In the genomic region with DNA sequence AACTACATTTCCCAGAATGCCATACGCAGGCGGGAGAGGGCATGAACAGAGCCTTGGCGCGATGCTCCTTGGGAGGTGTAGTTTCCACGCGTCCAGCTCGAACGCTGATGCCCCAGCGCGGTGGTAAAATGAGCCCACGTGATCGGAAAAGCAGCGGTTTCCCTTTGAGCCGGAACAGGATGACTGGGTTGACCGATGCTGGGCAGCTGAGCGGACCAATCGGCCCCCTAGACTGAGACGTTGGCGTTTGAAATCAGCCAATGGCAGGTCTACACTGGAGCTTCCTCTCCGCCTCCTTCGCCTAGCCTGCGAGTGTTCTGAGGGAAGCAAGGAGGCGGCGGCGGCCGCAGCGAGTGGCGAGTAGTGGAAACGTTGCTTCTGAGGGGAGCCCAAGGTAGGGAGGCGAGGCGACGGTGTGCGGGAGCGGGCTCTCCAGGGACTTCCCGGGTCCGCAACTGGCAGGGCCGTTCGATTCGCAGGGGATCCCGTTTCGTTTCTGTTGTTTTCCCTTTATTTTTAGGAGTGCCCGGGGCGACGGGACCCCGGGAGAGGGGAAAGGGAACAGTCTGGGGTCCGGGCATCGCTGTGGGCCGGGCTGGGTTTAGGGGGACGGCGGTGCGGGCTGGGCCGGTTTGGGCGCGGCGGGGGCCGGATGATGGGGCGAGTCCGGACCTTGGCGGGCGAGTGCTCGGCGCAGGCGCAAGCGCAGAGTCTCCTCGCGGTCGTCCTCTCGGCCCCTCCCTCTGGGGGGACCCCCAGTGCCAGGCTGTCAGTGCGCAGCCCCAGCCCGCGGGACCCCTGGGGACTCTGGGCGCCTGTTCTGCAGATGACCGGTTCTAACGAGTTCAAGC, we compare ENCODE assay signal across 1 cellular context.
TF ChIP-seq lines count a peak whose summit lies in the region.

A gene with protein sequence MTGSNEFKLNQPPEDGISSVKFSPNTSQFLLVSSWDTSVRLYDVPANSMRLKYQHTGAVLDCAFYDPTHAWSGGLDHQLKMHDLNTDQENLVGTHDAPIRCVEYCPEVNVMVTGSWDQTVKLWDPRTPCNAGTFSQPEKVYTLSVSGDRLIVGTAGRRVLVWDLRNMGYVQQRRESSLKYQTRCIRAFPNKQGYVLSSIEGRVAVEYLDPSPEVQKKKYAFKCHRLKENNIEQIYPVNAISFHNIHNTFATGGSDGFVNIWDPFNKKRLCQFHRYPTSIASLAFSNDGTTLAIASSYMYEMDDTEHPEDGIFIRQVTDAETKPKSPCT (plus strand): TSS at position 311 of the 851 bp plus-strand sequence. CDS start 516 bp downstream, at position 827.

TF ChIP-seq in K562, 482 proteins besides CTCF, POLR2A, EP300 and RAD21 (continued from another document and continues in another):
- TF ChIP-seq, protein P1, sequence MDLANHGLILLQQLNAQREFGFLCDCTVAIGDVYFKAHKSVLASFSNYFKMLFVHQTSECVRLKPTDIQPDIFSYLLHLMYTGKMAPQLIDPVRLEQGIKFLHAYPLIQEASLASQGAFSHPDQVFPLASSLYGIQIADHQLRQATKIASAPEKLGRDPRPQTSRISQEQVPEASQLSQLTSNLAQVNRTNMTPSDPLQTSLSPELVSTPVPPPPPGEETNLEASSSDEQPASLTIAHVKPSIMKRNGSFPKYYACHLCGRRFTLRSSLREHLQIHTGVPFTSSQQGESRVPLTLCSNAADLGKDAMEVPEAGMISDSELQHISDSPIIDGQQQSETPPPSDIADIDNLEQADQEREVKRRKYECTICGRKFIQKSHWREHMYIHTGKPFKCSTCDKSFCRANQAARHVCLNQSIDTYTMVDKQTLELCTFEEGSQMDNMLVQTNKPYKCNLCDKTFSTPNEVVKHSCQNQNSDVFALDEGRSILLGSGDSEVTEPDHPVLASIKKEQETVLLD (IDR thresholded peaks at IDR 0.05): 0 out of 2 replicates have a peak, but pooled peaks have one; percentile 28
- TF ChIP-seq BMI1 (IDR thresholded peaks at IDR 0.05; ENCODE audit: low read length) (no peak), POLR2AphosphoS2 (IDR thresholded peaks at IDR 0.05; ENCODE audit: low read length) (no peak), KDM4B (IDR thresholded peaks at IDR 0.05; ENCODE audit: borderline replicate concordance in 2 of 2, low read depth in 1 of 2) (peak in 1 of 2 experiments; percentile 51; a peak in 1 of 4 replicates), GTF2E2 (tag; IDR thresholded peaks at IDR 0.05) (no peak), NR2C1 (IDR thresholded peaks at IDR 0.05) (peak; percentile 97), NR2C1 (tag; IDR thresholded peaks at IDR 0.05) (peak; percentile 98), HDAC2 (IDR thresholded peaks at IDR 0.05) (no peak), KDM2B (CRISPR knock-in tag; IDR thresholded peaks at IDR 0.05) (no peak), ZNF140 (CRISPR knock-in tag; IDR thresholded peaks at IDR 0.05) (no peak), ZNF707 (CRISPR knock-in tag; conservative IDR thresholded peaks at IDR 0.05) (no peak), ZNF232 (CRISPR knock-in tag; IDR thresholded peaks at IDR 0.05) (no peak), KHSRP (IDR thresholded peaks at IDR 0.05) (no peak), ETV1 (tag; conservative IDR thresholded peaks at IDR 0.05; ENCODE audit: low read depth) (0 out of 2 replicates have a peak, but pooled peaks have one; percentile 21), ESRRA (IDR thresholded peaks at IDR 0.05; ENCODE audit: borderline replicate concordance, low read depth) (peak; percentile 46; the same call in 1 of the 2 replicates), COPS2 (conservative IDR thresholded peaks at IDR 0.05) (no peak), SP2 (IDR thresholded peaks at IDR 0.05; ENCODE audit: extremely low read depth, low read depth, low read length, poor library complexity, severe bottlenecking) (peak; percentile 62), ZNF780A (CRISPR knock-in tag; IDR thresholded peaks at IDR 0.05) (no peak), DNMT1 (IDR thresholded peaks at IDR 0.05) (no peak), ETV6 (IDR thresholded peaks at IDR 0.05; ENCODE audit: borderline replicate concordance in 1 of 2, low read depth in 2 of 2, low read length in 1 of 2) (no peak), ETV6 (CRISPR knock-in tag; IDR thresholded peaks at IDR 0.05; ENCODE audit: borderline replicate concordance) (no peak), PHB (CRISPR knock-in tag; IDR thresholded peaks at IDR 0.05) (no peak), FIP1L1 (IDR thresholded peaks at IDR 0.05; ENCODE audit: low read depth, low read length, poor library complexity, severe bottlenecking) (no peak), ZFP36 (IDR thresholded peaks at IDR 0.05; ENCODE audit: low read depth, low read length, partially characterized antibody) (peak; percentile 59), HOXB6 (CRISPR knock-in tag; IDR thresholded peaks at IDR 0.05; ENCODE audit: borderline replicate concordance) (no peak), ARID1B (IDR thresholded peaks at IDR 0.05) (no peak), ZNF24 (IDR thresholded peaks at IDR 0.05) (no peak), PTBP1 (IDR thresholded peaks at IDR 0.05; ENCODE audit: low read depth, low read length) (no peak), DIDO1 (tag; IDR thresholded peaks at IDR 0.05; ENCODE audit: low read depth) (no peak), U2AF1 (optimal IDR thresholded peaks at IDR 0.05; ENCODE audit: low read depth, low read length) (no peak), SMARCA4 (IDR thresholded peaks at IDR 0.05) (no peak), KLF13 (tag; IDR thresholded peaks at IDR 0.05; ENCODE audit: borderline replicate concordance, low read depth) (no peak), HDAC1 (IDR thresholded peaks at IDR 0.05) (peak in 1 of 2 experiments; percentile 40; a peak in 2 of 4 replicates), DPF2 (IDR thresholded peaks at IDR 0.05) (no peak), ZFPM2 (CRISPR knock-in tag; IDR thresholded peaks at IDR 0.05) (no peak), PYGO2 (tag; IDR thresholded peaks at IDR 0.05) (no peak), ILF3 (IDR thresholded peaks at IDR 0.05; ENCODE audit: borderline replicate concordance) (no peak), NFXL1 (CRISPR knock-in tag; IDR thresholded peaks at IDR 0.05) (no peak)
- TF ChIP-seq, protein P2, sequence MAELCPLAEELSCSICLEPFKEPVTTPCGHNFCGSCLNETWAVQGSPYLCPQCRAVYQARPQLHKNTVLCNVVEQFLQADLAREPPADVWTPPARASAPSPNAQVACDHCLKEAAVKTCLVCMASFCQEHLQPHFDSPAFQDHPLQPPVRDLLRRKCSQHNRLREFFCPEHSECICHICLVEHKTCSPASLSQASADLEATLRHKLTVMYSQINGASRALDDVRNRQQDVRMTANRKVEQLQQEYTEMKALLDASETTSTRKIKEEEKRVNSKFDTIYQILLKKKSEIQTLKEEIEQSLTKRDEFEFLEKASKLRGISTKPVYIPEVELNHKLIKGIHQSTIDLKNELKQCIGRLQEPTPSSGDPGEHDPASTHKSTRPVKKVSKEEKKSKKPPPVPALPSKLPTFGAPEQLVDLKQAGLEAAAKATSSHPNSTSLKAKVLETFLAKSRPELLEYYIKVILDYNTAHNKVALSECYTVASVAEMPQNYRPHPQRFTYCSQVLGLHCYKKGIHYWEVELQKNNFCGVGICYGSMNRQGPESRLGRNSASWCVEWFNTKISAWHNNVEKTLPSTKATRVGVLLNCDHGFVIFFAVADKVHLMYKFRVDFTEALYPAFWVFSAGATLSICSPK (IDR thresholded peaks at IDR 0.05; ENCODE audit: borderline replicate concordance): no peak
- TF ChIP-seq, protein P3, sequence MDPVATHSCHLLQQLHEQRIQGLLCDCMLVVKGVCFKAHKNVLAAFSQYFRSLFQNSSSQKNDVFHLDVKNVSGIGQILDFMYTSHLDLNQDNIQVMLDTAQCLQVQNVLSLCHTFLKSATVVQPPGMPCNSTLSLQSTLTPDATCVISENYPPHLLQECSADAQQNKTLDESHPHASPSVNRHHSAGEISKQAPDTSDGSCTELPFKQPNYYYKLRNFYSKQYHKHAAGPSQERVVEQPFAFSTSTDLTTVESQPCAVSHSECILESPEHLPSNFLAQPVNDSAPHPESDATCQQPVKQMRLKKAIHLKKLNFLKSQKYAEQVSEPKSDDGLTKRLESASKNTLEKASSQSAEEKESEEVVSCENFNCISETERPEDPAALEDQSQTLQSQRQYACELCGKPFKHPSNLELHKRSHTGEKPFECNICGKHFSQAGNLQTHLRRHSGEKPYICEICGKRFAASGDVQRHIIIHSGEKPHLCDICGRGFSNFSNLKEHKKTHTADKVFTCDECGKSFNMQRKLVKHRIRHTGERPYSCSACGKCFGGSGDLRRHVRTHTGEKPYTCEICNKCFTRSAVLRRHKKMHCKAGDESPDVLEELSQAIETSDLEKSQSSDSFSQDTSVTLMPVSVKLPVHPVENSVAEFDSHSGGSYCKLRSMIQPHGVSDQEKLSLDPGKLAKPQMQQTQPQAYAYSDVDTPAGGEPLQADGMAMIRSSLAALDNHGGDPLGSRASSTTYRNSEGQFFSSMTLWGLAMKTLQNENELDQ (CRISPR knock-in tag; IDR thresholded peaks at IDR 0.05; ENCODE audit: borderline replicate concordance): no peak
- TF ChIP-seq, protein P4, sequence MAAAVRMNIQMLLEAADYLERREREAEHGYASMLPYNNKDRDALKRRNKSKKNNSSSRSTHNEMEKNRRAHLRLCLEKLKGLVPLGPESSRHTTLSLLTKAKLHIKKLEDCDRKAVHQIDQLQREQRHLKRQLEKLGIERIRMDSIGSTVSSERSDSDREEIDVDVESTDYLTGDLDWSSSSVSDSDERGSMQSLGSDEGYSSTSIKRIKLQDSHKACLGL (CRISPR knock-in tag; IDR thresholded peaks at IDR 0.05; ENCODE audit: borderline replicate concordance, poor library complexity, severe bottlenecking): no peak
- TF ChIP-seq, protein P5, sequence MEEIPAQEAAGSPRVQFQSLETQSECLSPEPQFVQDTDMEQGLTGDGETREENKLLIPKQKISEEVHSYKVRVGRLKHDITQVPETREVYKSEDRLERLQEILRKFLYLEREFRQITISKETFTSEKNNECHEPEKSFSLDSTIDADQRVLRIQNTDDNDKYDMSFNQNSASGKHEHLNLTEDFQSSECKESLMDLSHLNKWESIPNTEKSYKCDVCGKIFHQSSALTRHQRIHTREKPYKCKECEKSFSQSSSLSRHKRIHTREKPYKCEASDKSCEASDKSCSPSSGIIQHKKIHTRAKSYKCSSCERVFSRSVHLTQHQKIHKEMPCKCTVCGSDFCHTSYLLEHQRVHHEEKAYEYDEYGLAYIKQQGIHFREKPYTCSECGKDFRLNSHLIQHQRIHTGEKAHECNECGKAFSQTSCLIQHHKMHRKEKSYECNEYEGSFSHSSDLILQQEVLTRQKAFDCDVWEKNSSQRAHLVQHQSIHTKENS (CRISPR knock-in tag; IDR thresholded peaks at IDR 0.05): no peak
- TF ChIP-seq, protein P6, sequence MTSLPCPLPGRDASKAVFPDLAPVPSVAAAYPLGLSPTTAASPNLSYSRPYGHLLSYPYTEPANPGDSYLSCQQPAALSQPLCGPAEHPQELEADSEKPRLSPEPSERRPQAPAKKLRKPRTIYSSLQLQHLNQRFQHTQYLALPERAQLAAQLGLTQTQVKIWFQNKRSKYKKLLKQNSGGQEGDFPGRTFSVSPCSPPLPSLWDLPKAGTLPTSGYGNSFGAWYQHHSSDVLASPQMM (CRISPR knock-in tag; IDR thresholded peaks at IDR 0.05): no peak
- TF ChIP-seq, protein P7, sequence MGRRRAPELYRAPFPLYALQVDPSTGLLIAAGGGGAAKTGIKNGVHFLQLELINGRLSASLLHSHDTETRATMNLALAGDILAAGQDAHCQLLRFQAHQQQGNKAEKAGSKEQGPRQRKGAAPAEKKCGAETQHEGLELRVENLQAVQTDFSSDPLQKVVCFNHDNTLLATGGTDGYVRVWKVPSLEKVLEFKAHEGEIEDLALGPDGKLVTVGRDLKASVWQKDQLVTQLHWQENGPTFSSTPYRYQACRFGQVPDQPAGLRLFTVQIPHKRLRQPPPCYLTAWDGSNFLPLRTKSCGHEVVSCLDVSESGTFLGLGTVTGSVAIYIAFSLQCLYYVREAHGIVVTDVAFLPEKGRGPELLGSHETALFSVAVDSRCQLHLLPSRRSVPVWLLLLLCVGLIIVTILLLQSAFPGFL (CRISPR knock-in tag; IDR thresholded peaks at IDR 0.05): no peak
